Comparison of ENCODE assay signal across 8 cellular contexts in genomic region chr1:156337052-156337887, GRCh38. TPM values are rescaled to one million over a fixed set of nuclear protein-coding genes. Genes with fewer than 3 reads are reported as not detected.
A peak's percentile ranks its signal among the peaks of the same experiment; 100 is the strongest.
DNase-seq lines count a peak whose midpoint lies in the region; ATAC-seq and TF ChIP-seq lines count a peak whose summit lies in the region.

No MANE protein-coding gene starts in this region.

- intact Hi-C loops in sigmoid colon (cut with DNase I): no loop called here

- H3K4me1 ChIP-seq in sigmoid colon: peaks cover 0 to 27% (median 17%) of the 10 kb centered on the region in 4 donors

- H3K27me3 ChIP-seq in WERI-Rb-1 (ENCODE audit: insufficient read depth, low read depth, severe bottlenecking): no peaks in the 10 kb centered on the region
- no peaks in the 10 kb centered on the region for H3K27me3 ChIP-seq in sigmoid colon

- 35 to 37% methylated on average over 34 of the region's 34 CpGs for WGBS in sigmoid colon, 2 donors

- TF ChIP-seq CTCF in WERI-Rb-1 (IDR thresholded peaks at IDR 0.05; ENCODE audit: low read depth, low read length): no peak
- TF ChIP-seq CTCF in fibroblast of the aortic adventitia (IDR thresholded peaks at IDR 0.05; ENCODE audit: insufficient read depth, low read length): no peak
- TF ChIP-seq CTCF in sigmoid colon (IDR thresholded peaks at IDR 0.05): no peak

- TF ChIP-seq POLR2A in sigmoid colon (IDR thresholded peaks at IDR 0.05): no peak

- ATAC-seq in HG02798 (IDR thresholded peaks at IDR 0.05; ENCODE audit: poor library complexity, unreplicated experiment) (no peak), GM18517 (IDR thresholded peaks at IDR 0.05; ENCODE audit: unreplicated experiment) (no peak)

- no peaks in the 10 kb centered on the region for H3K9me3 ChIP-seq in WERI-Rb-1 (ENCODE audit: severe bottlenecking)
- no peaks in the 10 kb centered on the region for H3K9me3 ChIP-seq in sigmoid colon

- no peak for TF ChIP-seq EP300 in sigmoid colon (IDR thresholded peaks at IDR 0.05)

- H3K4me3 ChIP-seq in WERI-Rb-1 (ENCODE audit: low read depth, low read length) (peak overlapping the region; percentile 84), fibroblast of the aortic adventitia (ENCODE audit: low read depth, low read length) (peak overlapping the region; percentile 97), sigmoid colon (peak overlapping the region; percentile 70 to 86 (median 74))

- DNase-seq in DMS 273 (lab: John Stamatoyannopoulos, UW; ENCODE audit: unreplicated experiment): peak; percentile 26
- DNase-seq in DMS 273 treated with DMSO at 0.1 percent for 48 hours (lab: John Stamatoyannopoulos, UW): no peak
- no peak for DNase-seq in WERI-Rb-1
- DNase-seq in fibroblast of the aortic adventitia (ENCODE audit: low read depth): peak; percentile 27
- DNase-seq in sigmoid colon: no peak
- no peak for DNase-seq in stimulated activated CD4-positive, alpha-beta T cell treated with anti-CD3 and anti-CD28 coated beads, Interleukin-4, amount 100 ng/mL, for 24 hours

- peak overlapping the region; percentile 86 for H3K27ac ChIP-seq in WERI-Rb-1
- peak overlapping the region; percentile 80 to 88 (median 86) for H3K27ac ChIP-seq in sigmoid colon

- peaks cover 48% of the 10 kb centered on the region for H3K36me3 ChIP-seq in WERI-Rb-1
- H3K36me3 ChIP-seq in sigmoid colon: peaks cover 0 to 33% (median 23%) of the 10 kb centered on the region in 4 donors

RNA-seq across cellular contexts. Expression of gene CCT3, which starts 0.8 kb away (rescaled TPM):
- total RNA-seq in fibroblast of the aortic adventitia (ENCODE audit: low replicate concordance) (96.6 and 284 TPM in 2 replicates), sigmoid colon (100 to 1,000 TPM; 155 to 253 (median 197) TPM)
- 100 to 1,000 TPM in 2 of 3 donors, 10 to 100 TPM in 1; 94.3 to 155 (median 123) TPM for polyA plus RNA-seq in sigmoid colon

RNA-seq across cellular contexts. Expression of gene TSACC, which starts 1.1 kb away (rescaled TPM):
- not detected in 2 replicates for total RNA-seq in fibroblast of the aortic adventitia (ENCODE audit: low replicate concordance)
- total RNA-seq in sigmoid colon: 1 to 10 TPM in 1 of 4 donors, not detected in 3; 1.1 TPM
- polyA plus RNA-seq in sigmoid colon: under 1 TPM in 1 of 3 donors, not detected in 2; 0.48 TPM

RNA-seq across cellular contexts. Expression of gene RHBG, which starts 31.7 kb away (rescaled TPM):
- not detected in 2 replicates for total RNA-seq in fibroblast of the aortic adventitia (ENCODE audit: low replicate concordance)
- not detected for total RNA-seq in sigmoid colon
- not detected for polyA plus RNA-seq in sigmoid colon

RNA-seq across cellular contexts. Expression of gene VHLL, which starts 38.2 kb away (rescaled TPM):
- total RNA-seq in fibroblast of the aortic adventitia (ENCODE audit: low replicate concordance) (not detected in 2 replicates), sigmoid colon (not detected)
- polyA plus RNA-seq in sigmoid colon: not detected

RNA-seq across cellular contexts. Expression of gene GLMP, which starts 41.8 kb away (rescaled TPM):
- total RNA-seq in fibroblast of the aortic adventitia (ENCODE audit: low replicate concordance) (62.4 and 71.5 TPM in 2 replicates), sigmoid colon (10 to 100 TPM; 33.3 to 49.2 (median 41.1) TPM)
- polyA plus RNA-seq in sigmoid colon: 10 to 100 TPM; 34.8 to 53.2 (median 36.0) TPM

Comparison
In these comparisons a context has a peak if more than half of its experiments do, and no peak if none do; other contexts are left out.
1. DNase-seq: peak in DMS 273 (single experiment) and fibroblast of the aortic adventitia (single experiment); none in DMS 273 treated with DMSO at 0.1 percent for 48 hours (single experiment), WERI-Rb-1 (single experiment), sigmoid colon (single experiment) and stimulated activated CD4-positive, alpha-beta T cell treated with anti-CD3 and anti-CD28 coated beads, Interleukin-4, amount 100 ng/mL, for 24 hours (single experiment).
2. Peak in every context shown above with its lines, with median percentiles within 50 percentile points of each other: H3K4me3 ChIP-seq.